36 cellular contexts compared by ENCODE assay signal in genomic region chr2:210210185-210210584, GRCh38. TPM values are rescaled to one million over a fixed set of nuclear protein-coding genes. Genes with fewer than 3 reads are reported as not detected.
"Had no signal": no experiment of that assay in that cellular context is flagged by ENCODE, and none has a peak within 500 bp of the region (broad histone marks: within the 10 kb centered on the region; RNA-seq: fewer than 3 reads in every experiment).

No MANE protein-coding gene starts in this region.

- H3K9me3 ChIP-seq: adrenal gland, body of pancreas, breast epithelium had no signal

- ATAC-seq: activated CD8-positive, alpha-beta T cell treated with anti-CD3 and anti-CD28 coated beads for 36 hours; activated naive CD4-positive, alpha-beta T cell treated with anti-CD3 and anti-CD28 coated beads, Interleukin-2, amount 50 U/mL, for 72 hours; activated T-cell treated with anti-CD3 and anti-CD28 coated beads, Interleukin-2, amount 50 U/mL, for 4 hours; activated T-cell treated with anti-CD3 and anti-CD28 coated beads, Interleukin-2, amount 50 U/mL, for 72 hours; activated T-helper 17 cell treated with anti-CD3 and anti-CD28 coated beads, Interleukin-2, amount 50 U/mL, for 72 hours; body of pancreas had no signal

- H3K27me3 ChIP-seq: adrenal gland, body of pancreas, brain microvascular endothelial cell had no signal

- FAIRE-seq: astrocyte, TTC549 had no signal

- H3K36me3 ChIP-seq: adrenal gland, brain microvascular endothelial cell, breast epithelium had no signal

- H3K4me1 ChIP-seq: adrenal gland, breast epithelium had no signal

- H3K4me3 ChIP-seq: adrenal gland, body of pancreas, breast epithelium had no signal

- DNase-seq: activated B cell treated with CpG ODN at 0.5 μM for 24 hours; activated CD4-positive, alpha-beta memory T cell treated with anti-CD3 and anti-CD28 coated beads for 36 hours; activated CD4-positive, alpha-beta T cell treated with anti-CD3 and anti-CD28 coated beads for 4 hours; activated CD4-positive, alpha-beta T cell treated with anti-CD3 and anti-CD28 coated beads, Interleukin-2, amount 10 ng/mL, durations not matched to agents 24 days and 14 days; activated CD4-positive, alpha-beta T cell treated with anti-CD3 and anti-CD28 coated beads, Interleukin-2, amount 50 U/mL, for 1 hour; activated CD4-positive, alpha-beta T cell treated with anti-CD3 and anti-CD28 coated beads, Interleukin-2, amount 50 U/mL, for 4 hours; activated CD4-positive, CD25-positive, alpha-beta regulatory T cell treated with anti-CD3 and anti-CD28 coated beads, Interleukin-2, amount 50 U/mL, for 72 hours; activated CD8-positive, alpha-beta memory T cell treated with anti-CD3 and anti-CD28 coated beads, Interleukin-2, amount 50 U/mL, for 4 hours; activated CD8-positive, alpha-beta T cell treated with anti-CD3 and anti-CD28 coated beads for 36 hours; activated effector memory CD4-positive, alpha-beta T cell treated with anti-CD3 and anti-CD28 coated beads, Interleukin-2, amount 50 U/mL, for 16 hours; activated gamma-delta T cell treated with Interleukin-2 at 50 U/mL for 16 hours; activated naive CD4-positive, alpha-beta T cell; activated naive CD4-positive, alpha-beta T cell treated with anti-CD3 and anti-CD28 coated beads for 36 hours; activated naive CD4-positive, alpha-beta T cell treated with anti-CD3 and anti-CD28 coated beads, Interleukin-2, amount 50 U/mL, for 16 hours; activated naive CD8-positive, alpha-beta T cell treated with anti-CD3 and anti-CD28 coated beads for 36 hours; activated T-cell treated with anti-CD3 and anti-CD28 coated beads for 4 hours; activated T-cell treated with anti-CD3 and anti-CD28 coated beads, Interleukin-2, amount 50 U/mL, for 1 hour; activated T-cell treated with anti-CD3 and anti-CD28 coated beads, Interleukin-2, amount 50 U/mL, for 4 hours; activated T-cell treated with anti-CD3 and anti-CD28 coated beads, Interleukin-2, amount 50 U/mL, for 72 hours; adrenal gland; amniotic stem cell; aorta; body of pancreas; brain microvascular endothelial cell; central memory CD4-positive, alpha-beta T cell; T-helper 1 cell; T-helper 2 cell; T-helper 9 cell had no signal

- H3K27ac ChIP-seq: adrenal gland, body of pancreas, brain microvascular endothelial cell, breast epithelium, VCaP had no signal

RNA-seq across cellular contexts. Expression of gene ACADL, which starts 15.1 kb away (rescaled TPM):
- total RNA-seq: activated B cell treated with CpG ODN at 0.5 μM for 24 hours; activated CD4-positive, alpha-beta memory T cell treated with anti-CD3 and anti-CD28 coated beads for 36 hours; activated CD4-positive, alpha-beta T cell treated with anti-CD3 and anti-CD28 coated beads, Interleukin-2, amount 10 ng/mL, durations not matched to agents 24 days and 14 days; activated CD8-positive, alpha-beta memory T cell treated with anti-CD3 and anti-CD28 coated beads for 36 hours; activated CD8-positive, alpha-beta T cell treated with anti-CD3 and anti-CD28 coated beads for 36 hours; activated naive CD4-positive, alpha-beta T cell treated with anti-CD3 and anti-CD28 coated beads for 36 hours; activated naive CD4-positive, alpha-beta T cell treated with anti-CD3 and anti-CD28 coated beads, Interleukin-2, amount 50 U/mL, for 72 hours; activated naive CD8-positive, alpha-beta T cell treated with anti-CD3 and anti-CD28 coated beads for 36 hours; activated T-cell treated with anti-CD3 and anti-CD28 coated beads, Interleukin-2, amount 50 U/mL, for 4 hours; activated T-cell treated with anti-CD3 and anti-CD28 coated beads, Interleukin-2, amount 50 U/mL, for 72 hours; activated T-helper 1 cell treated with anti-CD3 and anti-CD28 coated beads, Interleukin-12 subunit alpha, Interleukin-12 subunit beta, Interleukin-2, Interleukin-4 antibody, amounts not matched to agents 30 ng/mL and 10 ng/mL and 1 ng/mL, durations not matched to agents 14 hours and 24 hours and 36 hours; activated T-helper 17 cell treated with anti-CD3 and anti-CD28 coated beads, Interleukin-2, amount 50 U/mL, for 72 hours had no signal
